Comparison of ENCODE assay signal across 21 cellular contexts in genomic region chr4:151034829-151035228, GRCh38. TPM values are rescaled to one million over a fixed set of nuclear protein-coding genes. Genes with fewer than 3 reads are reported as not detected.
DNase-seq lines count a peak whose midpoint lies in the region; ATAC-seq and TF ChIP-seq lines count a peak whose summit lies in the region.
"Had no signal": no experiment of that assay in that cellular context is flagged by ENCODE, and none has a peak within 500 bp of the region (broad histone marks: within the 10 kb centered on the region; RNA-seq: fewer than 3 reads in every experiment).

No MANE protein-coding gene starts in this region.

- H3K27me3 Mint-ChIP-seq in Calu3 (ENCODE audit: unreplicated experiment) = no peaks in the 10 kb centered on the region
- H3K27me3 Mint-ChIP-seq: activated CD4-positive, alpha-beta T cell treated with anti-CD3 and anti-CD28 coated beads for 36 hours; activated T-cell treated with anti-CD3 and anti-CD28 coated beads, Interleukin-2, amount 50 U/mL, for 24 hours had no signal

- H3K36me3 ChIP-seq in body of pancreas (replicated peaks in 1 of 2; ENCODE audit: insufficient read depth in 1 of 2, low read depth in 2 of 2) = no peaks in the 10 kb centered on the region
- H3K36me3 ChIP-seq: esophagus squamous epithelium had no signal

- H3K4me1 Mint-ChIP-seq in Calu3 (ENCODE audit: low read depth, unreplicated experiment) = peaks cover 31% of the 10 kb centered on the region

- H3K4me3 Mint-ChIP-seq in Calu3 (ENCODE audit: low read depth, unreplicated experiment) = no peak overlapping the region
- H3K4me3 Mint-ChIP-seq: activated CD4-positive, alpha-beta T cell treated with anti-CD3 and anti-CD28 coated beads for 36 hours; activated T-cell treated with anti-CD3 and anti-CD28 coated beads, Interleukin-2, amount 50 U/mL, for 24 hours; CD14-positive monocyte; memory B cell had no signal

- H3K36me3 Mint-ChIP-seq in Calu3 (ENCODE audit: insufficient read depth, unreplicated experiment) = peaks cover 15% of the 10 kb centered on the region
- H3K36me3 Mint-ChIP-seq: CD14-positive monocyte, memory B cell had no signal

- intact Hi-C loops in Calu3 (cut with micrococcal nuclease; ENCODE audit: unreplicated experiment) = no loop called here
- intact Hi-C loops in body of pancreas (cut with DNase I) = no loop called here

- H3K27ac Mint-ChIP-seq in Calu3 (ENCODE audit: unreplicated experiment) = peak overlapping the region; percentile 89
- H3K27ac Mint-ChIP-seq: activated CD4-positive, alpha-beta T cell treated with anti-CD3 and anti-CD28 coated beads for 36 hours; activated T-cell treated with anti-CD3 and anti-CD28 coated beads, Interleukin-2, amount 50 U/mL, for 24 hours; memory B cell had no signal

- no TSS peak for BruUV-seq in Calu3 (replicated peaks; lab: Mats Ljungman, UMichigan)

- CTCF ChIA-PET in Calu3 (lab: Charles Lee) = interaction anchor here (0.7 kb wide), 1 partner anchor 16 kb away, joined by 9 read pairs; no protein-coding TSS in a partner anchor

- WGBS in body of pancreas, 2 donors = 36 to 40% methylated on average over 2 of the region's 2 CpGs

- no peak overlapping the region for H3K4me3 ChIP-seq in body of pancreas

- DNase-seq in Calu3 (no peak), NCI-H1092 treated with DMSO at 0.1 percent for 48 hours (lab: John Stamatoyannopoulos, UW) (peak; percentile 91), NCI-H748 treated with DMSO at 0.1 percent for 48 hours (lab: John Stamatoyannopoulos, UW) (peak; percentile 62), body of pancreas (no peak), T-helper 2 cell (no peak), AG20443 (ENCODE audit: low spot score) (no peak)
- DNase-seq: activated CD4-positive, alpha-beta T cell treated with anti-CD3 and anti-CD28 coated beads for 36 hours; activated naive CD4-positive, alpha-beta T cell treated with Interleukin-2 at 50 U/mL for 16 hours; activated T-cell treated with anti-CD3 and anti-CD28 coated beads, Interleukin-2, amount 50 U/mL, for 24 hours; amniotic stem cell; cortex of kidney; DMS 273 treated with DMSO at 0.1 percent for 48 hours; esophagus squamous epithelium; GF-D8; Kasumi-1; OCI-M1; Right ventricle myocardium superior had no signal

- H3K27me3 ChIP-seq in body of pancreas = no peaks in the 10 kb centered on the region
- H3K27me3 ChIP-seq: esophagus squamous epithelium had no signal

- TF ChIP-seq POLR2A in body of pancreas (IDR thresholded peaks at IDR 0.05) = no peak

- TF ChIP-seq CTCF in Calu3 (IDR thresholded peaks at IDR 0.05; ENCODE audit: unreplicated experiment) (no peak), body of pancreas (IDR thresholded peaks at IDR 0.05) (no peak)

- peaks cover 13% of the 10 kb centered on the region for H3K4me1 ChIP-seq in body of pancreas

- ATAC-seq in body of pancreas = peak; percentile 40
- ATAC-seq in GM19452 (IDR thresholded peaks at IDR 0.05; ENCODE audit: unreplicated experiment) = no peak
- ATAC-seq in GM21786 (IDR thresholded peaks at IDR 0.05; ENCODE audit: unreplicated experiment) = no peak
- ATAC-seq: activated CD4-positive, alpha-beta T cell treated with anti-CD3 and anti-CD28 coated beads for 36 hours had no signal

- no peaks in the 10 kb centered on the region for H3K9me3 ChIP-seq in body of pancreas
- H3K9me3 ChIP-seq: esophagus squamous epithelium had no signal

- H3K27ac ChIP-seq in body of pancreas = peak overlapping the region in 2 of 4 donors; percentile 40 to 61

- H3K9me3 Mint-ChIP-seq in Calu3 (ENCODE audit: low read depth, unreplicated experiment) = no peaks in the 10 kb centered on the region
- H3K9me3 Mint-ChIP-seq: memory B cell had no signal

RNA-seq across cellular contexts. Expression of gene LRBA, which starts 19.7 kb away (rescaled TPM):
- total RNA-seq in Calu3 (2022) (42.7 and 49.0 TPM in 2 replicates), body of pancreas (10 to 100 TPM; 50.1 to 59.9 TPM)

Comparison
In these comparisons a context has a peak if more than half of its experiments do, and no peak if none do; other contexts are left out.
1. DNase-seq: peak in NCI-H1092 treated with DMSO at 0.1 percent for 48 hours (single experiment) and NCI-H748 treated with DMSO at 0.1 percent for 48 hours (single experiment); none in Calu3 (single experiment), body of pancreas (0 of 4), T-helper 2 cell (0 of 5) and AG20443 (single experiment).